ENCODE assay signal across 11 cellular contexts in genomic region chr9:94316236-94316635, GRCh38. TPM values are rescaled to one million over a fixed set of nuclear protein-coding genes. Genes with fewer than 3 reads are reported as not detected.
DNase-seq lines count a peak whose midpoint lies in the region; ATAC-seq lines count a peak whose summit lies in the region.
"Not testable (repeated sequence)": the region's sequence is repeated elsewhere in the genome, so short reads cannot be mapped to it uniquely, and the experiment has no call there.
"Had no signal": no experiment of that assay in that cellular context is flagged by ENCODE, and none has a peak within 500 bp of the region (broad histone marks: within the 10 kb centered on the region; RNA-seq: fewer than 3 reads in every experiment).

No MANE protein-coding gene starts in this region.

- H3K36me3 Mint-ChIP-seq in activated T-helper 17 cell treated with anti-CD3 and anti-CD28 coated beads, Interleukin-2, amount 50 U/mL, for 72 hours (ENCODE audit: low read depth); memory B cell: not testable (repeated sequence)

- not testable (repeated sequence) for H3K9me3 Mint-ChIP-seq in activated T-helper 17 cell treated with anti-CD3 and anti-CD28 coated beads, Interleukin-2, amount 50 U/mL, for 72 hours; memory B cell

- H3K4me1 Mint-ChIP-seq in activated T-helper 17 cell treated with anti-CD3 and anti-CD28 coated beads, Interleukin-2, amount 50 U/mL, for 72 hours; memory B cell: not testable (repeated sequence)

- not testable (repeated sequence) for H3K27me3 Mint-ChIP-seq in activated T-helper 17 cell treated with anti-CD3 and anti-CD28 coated beads, Interleukin-2, amount 50 U/mL, for 72 hours; memory B cell

- ATAC-seq in GM18861 (IDR thresholded peaks at IDR 0.05; ENCODE audit: unreplicated experiment) (peak; percentile 48), GM19351 (IDR thresholded peaks at IDR 0.05; ENCODE audit: unreplicated experiment) (peak; percentile 66), GM21528 (IDR thresholded peaks at IDR 0.05; ENCODE audit: low FRiP score, unreplicated experiment) (peak; percentile 79), HG02763 (IDR thresholded peaks at IDR 0.05; ENCODE audit: unreplicated experiment) (peak; percentile 77), HG03108 (IDR thresholded peaks at IDR 0.05; ENCODE audit: unreplicated experiment) (peak; percentile 89), memory B cell (ENCODE audit: low read depth) (peak; percentile 41)
- peak; percentile 40 for ATAC-seq in activated T-helper 17 cell treated with anti-CD3 and anti-CD28 coated beads, Interleukin-2, amount 50 U/mL, for 72 hours (replicated peaks)

- H3K4me3 Mint-ChIP-seq in activated T-helper 17 cell treated with anti-CD3 and anti-CD28 coated beads, Interleukin-2, amount 50 U/mL, for 72 hours; memory B cell: not testable (repeated sequence)

- H3K27ac Mint-ChIP-seq in activated T-helper 17 cell treated with anti-CD3 and anti-CD28 coated beads, Interleukin-2, amount 50 U/mL, for 72 hours; memory B cell: not testable (repeated sequence)

- DNase-seq in memory B cell (ENCODE audit: low spot score in 2 of 2): not testable (repeated sequence)

RNA-seq across cellular contexts. Expression of gene NUTM2F, which starts 12.2 kb away (rescaled TPM):
- total RNA-seq in activated T-helper 17 cell treated with anti-CD3 and anti-CD28 coated beads, Interleukin-2, amount 50 U/mL, for 72 hours: not detected
- total RNA-seq: Daoy, HT-29, MCF 10A, T-cell had no signal

RNA-seq across cellular contexts. Expression of gene ZNF169, which starts 57.1 kb away (rescaled TPM):
- total RNA-seq in activated T-helper 17 cell treated with anti-CD3 and anti-CD28 coated beads, Interleukin-2, amount 50 U/mL, for 72 hours: 1 to 10 TPM; 6.6 to 6.9 TPM
